5 cellular contexts compared by ENCODE assay signal in the genomic region with DNA sequence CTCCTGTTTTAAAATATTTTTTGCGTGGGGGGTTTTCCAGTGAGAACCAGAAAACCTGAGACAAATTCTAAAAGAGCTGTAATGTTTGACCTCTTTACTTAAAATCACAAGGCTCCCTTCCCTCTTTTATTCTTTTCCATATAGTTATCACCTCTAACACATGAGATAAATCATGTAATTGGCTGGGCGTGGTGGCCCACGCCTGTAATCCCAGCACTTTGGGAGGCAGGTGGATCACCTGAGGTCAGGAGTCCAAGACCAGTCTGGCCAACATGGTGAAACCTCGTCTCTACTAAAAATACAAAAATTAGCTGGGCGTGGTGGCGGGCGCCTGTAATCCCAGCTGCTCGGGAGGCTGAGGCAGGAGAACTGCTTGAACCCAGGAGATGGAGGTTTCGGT. TPM values are rescaled to one million over a fixed set of nuclear protein-coding genes. Genes with fewer than 3 reads are reported as not detected.
"Had no signal": no experiment of that assay in that cellular context is flagged by ENCODE, and none has a peak within 500 bp of the region (broad histone marks: within the 10 kb centered on the region; RNA-seq: fewer than 3 reads in every experiment).

No MANE protein-coding gene starts in this region.

RNA-seq across cellular contexts. Expression of gene S1PR5, which starts 33.8 kb away (rescaled TPM):
- total RNA-seq: activated B cell treated with CpG ODN at 0.5 μM for 24 hours, LHCN-M2 had no signal

RNA-seq across cellular contexts. Expression of gene AP1M2, which starts 36.1 kb away (rescaled TPM):
- total RNA-seq: activated B cell treated with CpG ODN at 0.5 μM for 24 hours; activated CD4-positive, alpha-beta memory T cell treated with anti-CD3 and anti-CD28 coated beads, Interleukin-2, amount 10 ng/mL, durations not matched to agents 7 days and 5 days; IMR-90; LHCN-M2; SK-MEL-5 had no signal
